Comparison of ENCODE assay signal across 11 cellular contexts in the genomic region with DNA sequence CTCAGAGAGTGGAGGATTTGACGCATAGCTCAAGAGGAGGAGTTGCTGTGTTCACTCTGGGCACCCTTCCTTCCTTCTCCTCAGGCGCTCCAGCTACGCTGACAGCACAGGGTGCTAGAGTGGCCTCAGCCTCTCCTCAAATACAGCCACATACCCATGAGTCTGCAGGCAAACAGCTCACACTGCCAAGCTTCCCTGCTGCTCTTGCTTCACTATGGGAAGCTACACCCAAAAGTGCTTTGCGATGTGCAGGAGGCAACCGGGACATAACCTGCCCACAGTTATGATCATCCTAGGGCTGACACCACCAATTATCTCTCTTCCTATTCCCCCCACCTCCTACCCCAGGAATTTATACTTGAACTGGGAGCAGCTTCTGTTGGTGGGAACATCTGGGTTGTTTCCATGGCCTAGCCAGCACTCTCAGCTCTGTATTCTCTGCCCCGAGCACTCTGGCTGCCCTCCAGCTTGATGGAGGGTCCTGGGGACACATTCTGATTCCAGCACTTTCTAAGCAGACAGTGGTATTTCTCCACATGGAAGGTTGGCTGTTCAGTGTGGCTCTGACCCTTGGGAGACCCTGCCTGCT. TPM values are rescaled to one million over a fixed set of nuclear protein-coding genes. Genes with fewer than 3 reads are reported as not detected.
DNase-seq lines count a peak whose midpoint lies in the region; ATAC-seq and TF ChIP-seq lines count a peak whose summit lies in the region.
"Had no signal": no experiment of that assay in that cellular context is flagged by ENCODE, and none has a peak within 500 bp of the region (broad histone marks: within the 10 kb centered on the region; RNA-seq: fewer than 3 reads in every experiment).

No MANE protein-coding gene starts in this region.

- ATAC-seq in GM18907 (IDR thresholded peaks at IDR 0.05; ENCODE audit: unreplicated experiment): no peak

- H3K9me3 ChIP-seq in SK-N-MC (ENCODE audit: low read depth, low read length): no peaks in the 10 kb centered on the region
- H3K9me3 ChIP-seq in esophagus muscularis mucosa: no peaks in the 10 kb centered on the region
- H3K9me3 ChIP-seq in mucosa of stomach (ENCODE audit: control insufficient read depth, low read length): no peaks in the 10 kb centered on the region
- H3K9me3 ChIP-seq in thymus (ENCODE audit: control insufficient read depth): no peaks in the 10 kb centered on the region

- intact Hi-C loops in esophagus muscularis mucosa (cut with DNase I): no loop called here

- DNase-seq in SK-N-MC (ENCODE audit: low read depth, low spot score) (no peak), esophagus muscularis mucosa (ENCODE audit: extremely low spot score) (no peak), cerebellar cortex (ENCODE audit: low spot score) (no peak), middle frontal gyrus (ENCODE audit: extremely low spot score, low spot score) (no peak), HUDEP-2 (lab: John Stamatoyannopoulos, UW; ENCODE audit: unreplicated experiment in 76 of 76) (no peak)
- DNase-seq: activated naive CD8-positive, alpha-beta T cell treated with anti-CD3 and anti-CD28 coated beads for 36 hours; NK-92 treated with Interleukin-12 subunit alpha and Interleukin-12 subunit beta, amount 100 ng/mL, for 24 hours had no signal

- WGBS in esophagus muscularis mucosa: 20% methylated on average over 5 of the region's 6 CpGs
- WGBS in thymus: 97% methylated on average over 6 of the region's 6 CpGs

- no peaks in the 10 kb centered on the region for H3K27me3 ChIP-seq in esophagus muscularis mucosa
- H3K27me3 ChIP-seq in mucosa of stomach (ENCODE audit: control insufficient read depth, insufficient read depth, low read length): no peaks in the 10 kb centered on the region
- no peaks in the 10 kb centered on the region for H3K27me3 ChIP-seq in thymus (ENCODE audit: control insufficient read depth, insufficient read depth)

- H3K4me3 ChIP-seq in SK-N-MC (peak overlapping the region; percentile 53), esophagus muscularis mucosa (peak overlapping the region in 2 of 4 donors; percentile 5 to 24), mucosa of stomach (ENCODE audit: low read length) (no peak overlapping the region), thymus (ENCODE audit: low read length) (no peak overlapping the region)

- H3K9ac ChIP-seq in SK-N-MC (ENCODE audit: insufficient read length) (peak overlapping the region; percentile 3), mucosa of stomach (ENCODE audit: low read length) (peak overlapping the region; percentile 38)

- no peak for TF ChIP-seq POLR2A in esophagus muscularis mucosa (IDR thresholded peaks at IDR 0.05; ENCODE audit: low read depth)

- no peak for TF ChIP-seq EP300 in esophagus muscularis mucosa (IDR thresholded peaks at IDR 0.05)

- no peak for TF ChIP-seq CTCF in esophagus muscularis mucosa (IDR thresholded peaks at IDR 0.05)

- H3K4me1 ChIP-seq in esophagus muscularis mucosa: peaks cover 52 to 81% (median 65%) of the 10 kb centered on the region in 4 donors
- H3K4me1 ChIP-seq in mucosa of stomach (ENCODE audit: control insufficient read depth, insufficient read depth, low read length): peaks cover 26% of the 10 kb centered on the region
- no peaks in the 10 kb centered on the region for H3K4me1 ChIP-seq in thymus (ENCODE audit: control insufficient read depth, insufficient read depth, low read length)

- H3K36me3 ChIP-seq in SK-N-MC (ENCODE audit: insufficient read depth, low read length): no peaks in the 10 kb centered on the region
- H3K36me3 ChIP-seq in esophagus muscularis mucosa: peaks cover 0 to 46% (median 38%) of the 10 kb centered on the region in 4 donors
- peaks cover 9% of the 10 kb centered on the region for H3K36me3 ChIP-seq in mucosa of stomach (ENCODE audit: control insufficient read depth, insufficient read depth, low read length)
- H3K36me3 ChIP-seq in thymus (ENCODE audit: control insufficient read depth, insufficient read depth): peaks cover 39% of the 10 kb centered on the region

- H3K27ac ChIP-seq in SK-N-MC: peak overlapping the region; percentile 82
- H3K27ac ChIP-seq in esophagus muscularis mucosa (replicated peaks in 1 of 4): peak overlapping the region; percentile 82 to 92 (median 86)
- peak overlapping the region; percentile 68 for H3K27ac ChIP-seq in thymus (ENCODE audit: low read depth)
- H3K27ac ChIP-seq: WERI-Rb-1 had no signal

RNA-seq across cellular contexts. Expression of a gene that starts 40.3 kb away (rescaled TPM):
- 10 to 100 TPM; 28.1 to 62.6 (median 39.7) TPM for total RNA-seq in esophagus muscularis mucosa
- 53.3 TPM for polyA plus RNA-seq in thymus
